Comparison of ENCODE assay signal across 8 cellular contexts in genomic region chrX:151397741-151398070, GRCh38. TPM values are rescaled to one million over a fixed set of nuclear protein-coding genes. Genes with fewer than 3 reads are reported as not detected.
A peak's percentile ranks its signal among the peaks of the same experiment; 100 is the strongest.
DNase-seq lines count a peak whose midpoint lies in the region; ATAC-seq and TF ChIP-seq lines count a peak whose summit lies in the region.

No MANE protein-coding gene starts in this region.

- H3K9me3 Mint-ChIP-seq in activated CD4-positive, alpha-beta memory T cell treated with anti-CD3 and anti-CD28 coated beads for 36 hours = no peaks in the 10 kb centered on the region

- H3K27me3 Mint-ChIP-seq in activated CD4-positive, alpha-beta memory T cell treated with anti-CD3 and anti-CD28 coated beads for 36 hours = no peaks in the 10 kb centered on the region

- H3K9ac ChIP-seq in ES-I3 (ENCODE audit: low read depth, low read length) (peak overlapping the region; percentile 49; the same call in 1 of the 2 replicates), iPS-18a (ENCODE audit: low read length) (peak overlapping the region; percentile 61)

- H3K36me3 Mint-ChIP-seq in activated CD4-positive, alpha-beta memory T cell treated with anti-CD3 and anti-CD28 coated beads for 36 hours = peaks cover 10% of the 10 kb centered on the region

- WGBS in suprapubic skin = 29% methylated on average over 2 of the region's 2 CpGs

- no peak for TF ChIP-seq EP300 in suprapubic skin (IDR thresholded peaks at IDR 0.05)

- POLR2A ChIA-PET in activated CD4-positive, alpha-beta memory T cell treated with anti-CD3 and anti-CD28 coated beads for 36 hours (lab: Charles Lee) = interaction anchor here (0.5 to 0.9 kb wide), 3 partner anchors 8 to 500 kb away, joined by 3 to 5 read pairs (median 4); no protein-coding TSS in a partner anchor

- ATAC-seq in HG02642 (IDR thresholded peaks at IDR 0.05; ENCODE audit: poor library complexity, unreplicated experiment) (peak; percentile 3), HG03175 (IDR thresholded peaks at IDR 0.05; ENCODE audit: unreplicated experiment) (no peak)

- intact Hi-C loops in activated CD4-positive, alpha-beta memory T cell treated with anti-CD3 and anti-CD28 coated beads for 36 hours (cut with micrococcal nuclease) = loop anchor here (2.0 to 10.0 kb wide), 4 partner anchors 415 to 823 kb away; partner anchors contain the start of genes CD99L2 and HMGB3

- in situ Hi-C loops in ACHN (cut with HindIII; ENCODE audit: low pct_ligation_motif_present, low pct_unique_long_range_greater_than_20kb, low sequenced_read_pairs) = no loop called here

- CTCF ChIA-PET in activated CD4-positive, alpha-beta memory T cell treated with anti-CD3 and anti-CD28 coated beads for 36 hours (lab: Charles Lee) = interaction anchor here (1.1 to 4.1 kb wide), 2 partner anchors 18 to 38 kb away, joined by 4 to 18 read pairs; no protein-coding TSS in a partner anchor

- no peaks in the 10 kb centered on the region for H3K9me3 ChIP-seq in ES-I3 (ENCODE audit: control insufficient read depth, insufficient read depth, low read length)
- peaks cover 9% of the 10 kb centered on the region for H3K9me3 ChIP-seq in iPS-18a (ENCODE audit: control insufficient read depth, low read depth, low read length)
- no peaks in the 10 kb centered on the region for H3K9me3 ChIP-seq in suprapubic skin

- H3K27ac ChIP-seq in iPS-18a (ENCODE audit: low read length) (peak overlapping the region; percentile 27), suprapubic skin (peak overlapping the region; percentile 97)

- H3K27ac Mint-ChIP-seq in activated CD4-positive, alpha-beta memory T cell treated with anti-CD3 and anti-CD28 coated beads for 36 hours = peak overlapping the region; percentile 87

- H3K27me3 ChIP-seq in iPS-18a (ENCODE audit: control insufficient read depth, insufficient read depth, low read length) (no peaks in the 10 kb centered on the region), suprapubic skin (no peaks in the 10 kb centered on the region)

- H3K4me1 Mint-ChIP-seq in activated CD4-positive, alpha-beta memory T cell treated with anti-CD3 and anti-CD28 coated beads for 36 hours (ENCODE audit: low read depth) = peaks cover 45% of the 10 kb centered on the region

- TF ChIP-seq POLR2A in suprapubic skin (IDR thresholded peaks at IDR 0.05) = no peak

- H3K36me3 ChIP-seq in ES-I3 (ENCODE audit: insufficient read depth, low read length) (no peaks in the 10 kb centered on the region), iPS-18a (ENCODE audit: control insufficient read depth, low read depth, low read length) (no peaks in the 10 kb centered on the region), suprapubic skin (no peaks in the 10 kb centered on the region)

- no peak for DNase-seq in activated CD4-positive, alpha-beta memory T cell treated with anti-CD3 and anti-CD28 coated beads for 36 hours
- DNase-seq in suprapubic skin (ENCODE audit: low spot score in 2 of 2) (no peak), ACHN (no peak), amniotic stem cell (lab: John Stamatoyannopoulos, UW) (no peak)

- H3K4me3 ChIP-seq in iPS-18a (ENCODE audit: low read length) = peak overlapping the region; percentile 80
- H3K4me3 ChIP-seq in suprapubic skin = peak overlapping the region; percentile 72

- no peak for TF ChIP-seq CTCF in suprapubic skin (IDR thresholded peaks at IDR 0.05)

- H3K4me3 Mint-ChIP-seq in activated CD4-positive, alpha-beta memory T cell treated with anti-CD3 and anti-CD28 coated beads for 36 hours = peak overlapping the region; percentile 89

- no peaks in the 10 kb centered on the region; the same call in 1 of the 2 replicates for H3K4me1 ChIP-seq in ES-I3 (ENCODE audit: insufficient read depth, low read length)
- peaks cover 10% of the 10 kb centered on the region for H3K4me1 ChIP-seq in iPS-18a (ENCODE audit: control insufficient read depth, low read depth, low read length)
- H3K4me1 ChIP-seq in suprapubic skin = peaks cover 14% of the 10 kb centered on the region

RNA-seq across cellular contexts. Expression of gene VMA21, which starts 0.7 kb away (rescaled TPM):
- 10 to 100 TPM; 39.9 to 43.6 TPM for total RNA-seq in activated CD4-positive, alpha-beta memory T cell treated with anti-CD3 and anti-CD28 coated beads for 36 hours
- total RNA-seq in suprapubic skin = 10 to 100 TPM; 23.6 to 33.8 (median 30.3) TPM
